ENCODE assay signal across 9 cellular contexts in genomic region chr15:75921732-75922703, GRCh38. TPM values are rescaled to one million over a fixed set of nuclear protein-coding genes. Genes with fewer than 3 reads are reported as not detected.
DNase-seq lines count a peak whose midpoint lies in the region; ATAC-seq and TF ChIP-seq lines count a peak whose summit lies in the region.
"Had no signal": no experiment of that assay in that cellular context is flagged by ENCODE, and none has a peak within 500 bp of the region (broad histone marks: within the 10 kb centered on the region; RNA-seq: fewer than 3 reads in every experiment).

No MANE protein-coding gene starts in this region.

- no peak overlapping the region for H3K9ac ChIP-seq in H9 (ENCODE audit: extremely low read depth, insufficient read length, low read length)

- no peak overlapping the region for H2BK5ac ChIP-seq in H9 (ENCODE audit: insufficient read length, low read length)

- H3K56ac ChIP-seq in H9 (ENCODE audit: insufficient read length, low read depth, low read length) = peak overlapping the region; percentile 51

- H2AK5ac ChIP-seq in H9 (ENCODE audit: insufficient read length, low read length) = no peak overlapping the region

- H3K36me3 ChIP-seq in BJ (ENCODE audit: control insufficient read depth, insufficient read depth, low read length) = peaks cover 2% of the 10 kb centered on the region; the same call in 1 of the 2 replicates
- H3K36me3 ChIP-seq in thyroid gland = no peaks in the 10 kb centered on the region

- H3K4ac ChIP-seq in H9 (ENCODE audit: low read depth, low read length) = no peak overlapping the region

- H3K23ac ChIP-seq in H9 (ENCODE audit: insufficient read length, low read depth, low read length) = no peak overlapping the region

- peaks cover 4% of the 10 kb centered on the region for H3K79me1 ChIP-seq in H9 (ENCODE audit: insufficient read depth, low read depth, low read length, poor library complexity, severe bottlenecking)

- intact Hi-C loops in thyroid gland (cut with DNase I) = no loop called here

- H3K27ac Mint-ChIP-seq in H9 (peak overlapping the region in 1 of 3 experiments; percentile 37; a peak in 4 of 7 replicates), glutamatergic neuron (ENCODE audit: unreplicated experiment) (no peak overlapping the region)
- no peak overlapping the region for H3K27ac Mint-ChIP-seq in stimulated activated effector memory CD8-positive, alpha-beta T cell treated with anti-CD3 and anti-CD28 coated beads, Interleukin-12 subunit alpha, Interleukin-12 subunit beta, amount 100 ng/mL, for 72 hours
- H3K27ac Mint-ChIP-seq: IgD-negative memory B cell had no signal

- H3T11ph ChIP-seq in H9 (ENCODE audit: low read length) = no peak overlapping the region

- peak; percentile 93 for ATAC-seq in SK-N-SH treated with all-trans-retinoic acid at 6 μM for 48 hours
- ATAC-seq in stimulated activated effector memory CD8-positive, alpha-beta T cell treated with anti-CD3 and anti-CD28 coated beads, Interleukin-12 subunit alpha, Interleukin-12 subunit beta, amount 100 ng/mL, for 72 hours = peak; percentile 47
- ATAC-seq in HG03039 (IDR thresholded peaks at IDR 0.05; ENCODE audit: unreplicated experiment) = no peak

- no peak overlapping the region for H2BK20ac ChIP-seq in H9 (ENCODE audit: low read depth, low read length, poor library complexity, severe bottlenecking)

- H3K4me2 ChIP-seq in H9 (ENCODE audit: insufficient read depth, insufficient read length, low read length) = no peak overlapping the region

- peaks cover 10% of the 10 kb centered on the region for H3K4me1 ChIP-seq in H9 (ENCODE audit: insufficient read depth, low read length)
- peaks cover 4 to 18% of the 10 kb centered on the region in 2 donors for H3K4me1 ChIP-seq in thyroid gland

- H4K8ac ChIP-seq in H9 (replicated peaks; ENCODE audit: insufficient read length, low read depth, low read length) = no peak overlapping the region

- peaks cover 2% of the 10 kb centered on the region; the same call in 1 of the 2 replicates for H3K79me2 ChIP-seq in H9 (ENCODE audit: insufficient read depth, low read length)

- no peak overlapping the region for H3K27ac ChIP-seq in H9 (ENCODE audit: insufficient read length, low read depth, low read length)
- no peak overlapping the region for H3K27ac ChIP-seq in thyroid gland

- TF ChIP-seq CTCF in BJ (IDR thresholded peaks at IDR 0.05; ENCODE audit: insufficient read depth, low read depth, low read length) (peak; percentile 35; the same call in 1 of the 2 replicates), H9 (conservative IDR thresholded peaks at IDR 0.05) (peak; percentile 74), glutamatergic neuron (IDR thresholded peaks at IDR 0.05; ENCODE audit: partially characterized antibody, unreplicated experiment) (no peak), thyroid gland (IDR thresholded peaks at IDR 0.05) (peak in 2 of 6 experiments; percentile 23 to 32)

- no peak overlapping the region for H2BK15ac ChIP-seq in H9 (ENCODE audit: low read depth, low read length)

- no peak overlapping the region for H2AFZ ChIP-seq in H9 (ENCODE audit: low read length)

- no peak overlapping the region for H3K4me3 ChIP-seq in BJ (ENCODE audit: low read depth, low read length)
- no peak overlapping the region for H3K4me3 ChIP-seq in thyroid gland (replicated peaks in 1 of 3)

- H4K91ac ChIP-seq in H9 (ENCODE audit: insufficient read length, low read depth, low read length) = no peak overlapping the region

- H3K18ac ChIP-seq in H9 (ENCODE audit: insufficient read length, low read depth, low read length) = no peak overlapping the region

- WGBS in H9 (ENCODE audit: extremely low coverage, insufficient read length, low lambda C conversion rate) = no CpG with 5 or more reads among the region's 9 CpGs
- 85 to 86% methylated on average over 9 of the region's 9 CpGs for WGBS in thyroid gland, 2 donors

- no peak overlapping the region for H3K14ac ChIP-seq in H9 (ENCODE audit: insufficient read depth, low read length)

- no peak for TF ChIP-seq POLR2A in thyroid gland (IDR thresholded peaks at IDR 0.05)

- H2BK12ac ChIP-seq in H9 (ENCODE audit: insufficient read length, low read depth, low read length) = no peak overlapping the region

- DNase-seq in BJ (ENCODE audit: low read depth) (no peak), H9 (no peak), glutamatergic neuron (peak; percentile 26), thyroid gland (no peak), HK-2 (ENCODE audit: unreplicated experiment) (no peak)
- no peak for DNase-seq in stimulated activated effector memory CD8-positive, alpha-beta T cell treated with anti-CD3 and anti-CD28 coated beads, Interleukin-12 subunit alpha, Interleukin-12 subunit beta, amount 100 ng/mL, for 72 hours (ENCODE audit: low spot score in 2 of 2)

- no peaks in the 10 kb centered on the region for H3K23me2 ChIP-seq in H9 (ENCODE audit: insufficient read length, low read depth, low read length, poor library complexity, severe bottlenecking)

- H3K4me3 Mint-ChIP-seq in H9 (no peak overlapping the region), glutamatergic neuron (ENCODE audit: unreplicated experiment) (no peak overlapping the region)
- H3K4me3 Mint-ChIP-seq in stimulated activated effector memory CD8-positive, alpha-beta T cell treated with anti-CD3 and anti-CD28 coated beads, Interleukin-12 subunit alpha, Interleukin-12 subunit beta, amount 100 ng/mL, for 72 hours = no peak overlapping the region
- H3K4me3 Mint-ChIP-seq: IgD-negative memory B cell had no signal

- no peaks in the 10 kb centered on the region for H3K27me3 ChIP-seq in BJ (ENCODE audit: control insufficient read depth, insufficient read depth, low read length)
- no peaks in the 10 kb centered on the region for H3K27me3 ChIP-seq in H9 (ENCODE audit: insufficient read depth, low read length)
- H3K27me3 ChIP-seq in thyroid gland = no peaks in the 10 kb centered on the region

- CTCF ChIA-PET in BJ (lab: Yijun Ruan, JAX) = interaction anchor here (0.6 to 2.2 kb wide), 11 partner anchors 12 to 237 kb away, joined by 3 to 8 read pairs (median 5); no protein-coding TSS in a partner anchor

- no peaks in the 10 kb centered on the region for H3K27me3 Mint-ChIP-seq in H9 (ENCODE audit: low read depth)
- H3K27me3 Mint-ChIP-seq in glutamatergic neuron (ENCODE audit: unreplicated experiment) = peaks cover 3% of the 10 kb centered on the region
- H3K27me3 Mint-ChIP-seq: IgD-negative memory B cell had no signal

- no peaks in the 10 kb centered on the region for H4K20me1 ChIP-seq in H9 (ENCODE audit: control insufficient read depth, insufficient read depth, insufficient read length)

- POLR2A ChIA-PET in BJ (lab: Charles Lee) = no interaction called here

- no peak overlapping the region for H2BK120ac ChIP-seq in H9 (ENCODE audit: low read depth, low read length, poor library complexity, severe bottlenecking)

- H3K9me3 Mint-ChIP-seq in H9 (no peaks in the 10 kb centered on the region), glutamatergic neuron (ENCODE audit: unreplicated experiment) (peaks cover 2% of the 10 kb centered on the region)
- H3K9me3 Mint-ChIP-seq in stimulated activated effector memory CD8-positive, alpha-beta T cell treated with anti-CD3 and anti-CD28 coated beads, Interleukin-12 subunit alpha, Interleukin-12 subunit beta, amount 100 ng/mL, for 72 hours = no peaks in the 10 kb centered on the region
- H3K9me3 Mint-ChIP-seq: IgD-negative memory B cell had no signal

- H3K36me3 Mint-ChIP-seq in H9 (ENCODE audit: insufficient read depth in 1 of 3, low read depth in 3 of 3) (peaks cover 13 to 55% (median 36%) of the 10 kb centered on the region in 3 experiments), glutamatergic neuron (ENCODE audit: unreplicated experiment) (no peaks in the 10 kb centered on the region)
- H3K36me3 Mint-ChIP-seq in stimulated activated effector memory CD8-positive, alpha-beta T cell treated with anti-CD3 and anti-CD28 coated beads, Interleukin-12 subunit alpha, Interleukin-12 subunit beta, amount 100 ng/mL, for 72 hours = peaks cover 34% of the 10 kb centered on the region

- H3K4me1 Mint-ChIP-seq in H9 = peaks cover 14 to 23% of the 10 kb centered on the region in 2 experiments
- H3K4me1 Mint-ChIP-seq in glutamatergic neuron (ENCODE audit: low read depth, unreplicated experiment) = peaks cover 4% of the 10 kb centered on the region
- peaks cover 30% of the 10 kb centered on the region for H3K4me1 Mint-ChIP-seq in stimulated activated effector memory CD8-positive, alpha-beta T cell treated with anti-CD3 and anti-CD28 coated beads, Interleukin-12 subunit alpha, Interleukin-12 subunit beta, amount 100 ng/mL, for 72 hours

- H3K9me3 ChIP-seq in H9 (ENCODE audit: control insufficient read depth, low read depth, low read length) = no peaks in the 10 kb centered on the region
- no peaks in the 10 kb centered on the region for H3K9me3 ChIP-seq in thyroid gland

- no peak overlapping the region for H4K5ac ChIP-seq in H9 (ENCODE audit: insufficient read length, low read depth, low read length)

TF ChIP-seq in SK-N-SH treated with all-trans-retinoic acid at 6 μM for 48 hours, 23 proteins besides CTCF, POLR2A, EP300 and RAD21 (continues in another document):
- no peak for TF ChIP-seq GLIS3 (CRISPR knock-in tag; IDR thresholded peaks at IDR 0.05)
- TF ChIP-seq ZNF8 (CRISPR knock-in tag; IDR thresholded peaks at IDR 0.05) = no peak
- no peak for TF ChIP-seq CSDC2 (CRISPR knock-in tag; IDR thresholded peaks at IDR 0.05)
- TF ChIP-seq ZFP3 (CRISPR knock-in tag; IDR thresholded peaks at IDR 0.05) = no peak
- TF ChIP-seq ISL1 (CRISPR knock-in tag; IDR thresholded peaks at IDR 0.05) = no peak
- TF ChIP-seq TCF4 (CRISPR knock-in tag; IDR thresholded peaks at IDR 0.05; ENCODE audit: borderline replicate concordance) = no peak
- TF ChIP-seq, protein P1, sequence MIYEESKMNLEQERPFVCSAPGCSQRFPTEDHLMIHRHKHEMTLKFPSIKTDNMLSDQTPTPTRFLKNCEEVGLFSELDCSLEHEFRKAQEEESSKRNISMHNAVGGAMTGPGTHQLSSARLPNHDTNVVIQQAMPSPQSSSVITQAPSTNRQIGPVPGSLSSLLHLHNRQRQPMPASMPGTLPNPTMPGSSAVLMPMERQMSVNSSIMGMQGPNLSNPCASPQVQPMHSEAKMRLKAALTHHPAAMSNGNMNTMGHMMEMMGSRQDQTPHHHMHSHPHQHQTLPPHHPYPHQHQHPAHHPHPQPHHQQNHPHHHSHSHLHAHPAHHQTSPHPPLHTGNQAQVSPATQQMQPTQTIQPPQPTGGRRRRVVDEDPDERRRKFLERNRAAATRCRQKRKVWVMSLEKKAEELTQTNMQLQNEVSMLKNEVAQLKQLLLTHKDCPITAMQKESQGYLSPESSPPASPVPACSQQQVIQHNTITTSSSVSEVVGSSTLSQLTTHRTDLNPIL (CRISPR knock-in tag; IDR thresholded peaks at IDR 0.05; ENCODE audit: low read depth) = no peak

RNA-seq across cellular contexts. Expression of gene FBXO22, which starts 18.3 kb away (rescaled TPM):
- polyA plus RNA-seq in BJ (2011; rRNA removed) = 31.8 and 51.6 TPM in 2 replicates
- 20.7 and 27.6 TPM in 2 replicates for polyA minus RNA-seq in BJ (2011; rRNA and poly(A)+ RNA removed)
- total RNA-seq in H9 (2021) (59.2 and 59.9 TPM in 2 replicates), glutamatergic neuron (ENCODE audit: unreplicated experiment) (45.1 TPM), thyroid gland (10 to 100 TPM; 21.4 to 31.3 (median 24.2) TPM)
